ENCODE assay signal across 8 cellular contexts in the genomic region with DNA sequence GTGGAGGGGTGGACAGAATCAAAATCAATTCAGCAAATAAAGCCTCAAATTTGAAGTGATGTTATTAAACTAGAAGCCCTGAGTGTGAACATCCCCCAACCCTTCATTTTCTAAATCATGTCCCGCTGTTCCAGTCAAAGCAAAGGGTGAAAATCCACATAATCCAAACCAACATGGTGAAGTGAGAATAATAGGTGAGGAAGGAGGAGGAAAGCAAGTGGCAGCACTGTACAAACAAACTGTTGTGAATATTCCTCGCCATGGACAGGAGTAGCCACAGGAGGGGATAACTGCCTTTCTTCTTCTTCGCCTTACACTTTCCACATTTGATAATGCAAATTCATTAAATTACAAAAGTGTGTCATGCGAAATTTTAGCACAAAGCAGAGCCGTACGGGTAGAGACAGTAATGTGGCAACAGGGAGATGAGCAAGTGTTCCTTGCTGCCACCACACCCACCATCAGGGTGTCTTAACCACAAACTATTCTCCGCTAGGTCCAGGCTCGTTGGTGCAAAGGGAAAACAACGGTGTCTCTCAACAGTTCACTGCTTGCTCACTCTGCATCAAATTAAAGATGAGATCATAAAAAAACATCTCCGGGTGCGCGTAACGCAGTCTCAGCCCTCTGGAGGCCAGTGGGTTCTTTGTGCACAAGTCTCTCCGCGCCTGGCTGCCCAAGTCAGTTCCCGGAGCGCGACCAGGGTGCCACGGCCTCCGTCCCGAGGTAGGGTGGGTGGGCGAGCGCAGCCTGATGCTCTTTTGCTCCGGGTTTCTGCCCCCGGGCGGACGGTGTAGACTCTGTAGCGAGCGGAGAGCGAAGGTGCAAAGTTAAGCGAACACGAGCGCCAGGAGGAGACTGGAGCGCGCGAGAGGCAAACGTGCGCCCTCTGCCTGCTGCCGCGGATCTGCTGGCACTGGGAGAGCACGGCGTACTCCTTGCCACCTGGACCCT. TPM values are rescaled to one million over a fixed set of nuclear protein-coding genes. Genes with fewer than 3 reads are reported as not detected.
DNase-seq lines count a peak whose midpoint lies in the region; ATAC-seq and TF ChIP-seq lines count a peak whose summit lies in the region.

No MANE protein-coding gene starts in this region.

- DNase-seq in EH (ENCODE audit: low read depth): peak; percentile 45
- DNase-seq in UCSD-AML1 (lab: John Stamatoyannopoulos, UW; ENCODE audit: unreplicated experiment): peak; percentile 18
- peak; percentile 79 for DNase-seq in endothelial cell (ENCODE audit: low spot score)
- peak; percentile 57 for DNase-seq in medulla oblongata (ENCODE audit: extremely low spot score)
- no peak for DNase-seq in HT-29 (ENCODE audit: low spot score)

- H3K4me3 Mint-ChIP-seq in endothelial cell (ENCODE audit: unreplicated experiment): peak overlapping the region; percentile 87

- no peaks in the 10 kb centered on the region for H3K9me3 Mint-ChIP-seq in endothelial cell (ENCODE audit: unreplicated experiment)

- no peaks in the 10 kb centered on the region for H3K9me3 ChIP-seq in HUES48 (ENCODE audit: control insufficient read depth, insufficient read depth, low read length)
- H3K9me3 ChIP-seq in stomach smooth muscle (ENCODE audit: control insufficient read depth in 2 of 2, low read length in 2 of 2): no peaks in the 10 kb centered on the region

- H3K27ac Mint-ChIP-seq in endothelial cell (ENCODE audit: unreplicated experiment): no peak overlapping the region

- H3K4me3 ChIP-seq in HUES48 (ENCODE audit: low read depth, low read length) (peak overlapping the region; percentile 67), stomach smooth muscle (ENCODE audit: low read length in 2 of 2) (peak overlapping the region; percentile 81 to 87)

- H3K4me1 ChIP-seq in HUES48 (ENCODE audit: control insufficient read depth, insufficient read depth, low read length) (peaks cover 20% of the 10 kb centered on the region), stomach smooth muscle (ENCODE audit: control insufficient read depth, insufficient read depth, low read length) (peaks cover 3% of the 10 kb centered on the region)

- no peaks in the 10 kb centered on the region for H3K36me3 Mint-ChIP-seq in endothelial cell (ENCODE audit: low read depth, unreplicated experiment)

- peak; percentile 34 for TF ChIP-seq CTCF in endothelial cell (IDR thresholded peaks at IDR 0.05; ENCODE audit: unreplicated experiment)

- H3K27me3 ChIP-seq in HUES48 (ENCODE audit: control insufficient read depth, insufficient read depth, low read length) (peaks cover 38% of the 10 kb centered on the region), stomach smooth muscle (ENCODE audit: control insufficient read depth in 1 of 2, insufficient read depth in 2 of 2, low read length in 2 of 2) (no peaks in the 10 kb centered on the region)

- peaks cover 8% of the 10 kb centered on the region for H3K4me1 Mint-ChIP-seq in endothelial cell (ENCODE audit: unreplicated experiment)

- peaks cover 5% of the 10 kb centered on the region for H3K27me3 Mint-ChIP-seq in endothelial cell (ENCODE audit: unreplicated experiment)

- H3K27ac ChIP-seq in HUES48 (ENCODE audit: low read depth, low read length) (peak overlapping the region; percentile 31), stomach smooth muscle (ENCODE audit: low read length) (peak overlapping the region; percentile 53)

- H3K36me3 ChIP-seq in HUES48 (ENCODE audit: control insufficient read depth, insufficient read depth, low read length): no peaks in the 10 kb centered on the region
- H3K36me3 ChIP-seq in stomach smooth muscle (ENCODE audit: control insufficient read depth in 2 of 2, insufficient read depth in 2 of 2, low read length in 2 of 2): no peaks in the 10 kb centered on the region

- H3K9ac ChIP-seq in HUES48 (ENCODE audit: low read depth, low read length): no peak overlapping the region
- peak overlapping the region; percentile 58 to 72 for H3K9ac ChIP-seq in stomach smooth muscle (ENCODE audit: low read length in 2 of 2)

- ATAC-seq in GM21423 (IDR thresholded peaks at IDR 0.05; ENCODE audit: unreplicated experiment): peak; percentile 95

RNA-seq across cellular contexts. Expression of a gene that starts 6.7 kb away (rescaled TPM):
- total RNA-seq in endothelial cell (ENCODE audit: unreplicated experiment): not detected
- not detected in 2 replicates for total RNA-seq in HT-29 (2014; rRNA removed; shearing (Covaris generic))
